Comparison of ENCODE assay signal across 10 cellular contexts in genomic region chr10:86349474-86349873, GRCh38.
DNase-seq lines count a peak whose midpoint lies in the region; ATAC-seq and TF ChIP-seq lines count a peak whose summit lies in the region.
"Had no signal": no experiment of that assay in that cellular context is flagged by ENCODE, and none has a peak within 500 bp of the region (broad histone marks: within the 10 kb centered on the region; RNA-seq: fewer than 3 reads in every experiment).

No MANE protein-coding gene starts in this region.

- ATAC-seq in GM18861 (IDR thresholded peaks at IDR 0.05; ENCODE audit: unreplicated experiment) (peak; percentile 62), HG03520 (IDR thresholded peaks at IDR 0.05; ENCODE audit: unreplicated experiment) (no peak)
- ATAC-seq: activated T-cell treated with anti-CD3 and anti-CD28 coated beads, Interleukin-2, amount 50 U/mL, for 4 hours had no signal

- DNase-seq in 8988T (peak; percentile 88), NCI-H82 (lab: John Stamatoyannopoulos, UW) (peak; percentile 72), erythroblast (lab: John Stamatoyannopoulos, UW) (peak; percentile 10 to 27), pons (ENCODE audit: low spot score) (no peak), GF-D8 (lab: John Stamatoyannopoulos, UW) (no peak)
- DNase-seq in activated CD4-positive, CD25-positive, alpha-beta regulatory T cell (lab: John Stamatoyannopoulos, UW) = no peak
- DNase-seq: activated T-cell treated with anti-CD3 and anti-CD28 coated beads, Interleukin-2, amount 50 U/mL, for 4 hours; CD4-positive, alpha-beta memory T cell had no signal

- no peak for TF ChIP-seq POLR2A in erythroblast (IDR thresholded peaks at IDR 0.05; ENCODE audit: low read length)

Comparison
In these comparisons a context has a peak if more than half of its experiments do, and no peak if none do; other contexts are left out.
1. DNase-seq: peak in 8988T (single experiment), NCI-H82 (single experiment) and erythroblast (2 of 2); none in pons (single experiment), activated CD4-positive, CD25-positive, alpha-beta regulatory T cell (0 of 4) and GF-D8 (single experiment).